In genomic region chr3:73188707-73189106, GRCh38 we compare ENCODE assay signal across 1 cellular context.
A peak's percentile ranks its signal among the peaks of the same experiment; 100 is the strongest.
TF ChIP-seq lines count a peak whose summit lies in the region.

No MANE protein-coding gene starts in this region.

TF ChIP-seq in HEK293, 187 proteins besides CTCF, POLR2A, EP300 and RAD21 (continued from another document and continues in another):
- TF ChIP-seq ZFP37 (tag by site-specific recombination; IDR thresholded peaks at IDR 0.05), result 0 out of 2 replicates have a peak, but pooled peaks have one; percentile 37
- TF ChIP-seq ZNF513 (tag by site-specific recombination; IDR thresholded peaks at IDR 0.05), result 0 out of 2 replicates have a peak, but pooled peaks have one; percentile 30
- peak; percentile 87; the same call in 1 of the 2 replicates for TF ChIP-seq ZNF324 (tag by site-specific recombination; IDR thresholded peaks at IDR 0.05)
- no peak for TF ChIP-seq SCRT2 (tag by site-specific recombination; IDR thresholded peaks at IDR 0.05)
- TF ChIP-seq ZBTB1 (tag by site-specific recombination; IDR thresholded peaks at IDR 0.05), result 0 out of 2 replicates have a peak, but pooled peaks have one; percentile 11
- peak; percentile 41; the same call in 1 of the 2 replicates for TF ChIP-seq EGR2 (tag by site-specific recombination; IDR thresholded peaks at IDR 0.05; ENCODE audit: low read depth)
- TF ChIP-seq SALL2 (tag by site-specific recombination; IDR thresholded peaks at IDR 0.05; ENCODE audit: borderline replicate concordance), result no peak
- TF ChIP-seq PRDM4 (tag by site-specific recombination; IDR thresholded peaks at IDR 0.05), result peak; percentile 79
- TF ChIP-seq ZIC2 (tag by site-specific recombination; IDR thresholded peaks at IDR 0.05), result no peak
- TF ChIP-seq ZNF501 (tag by site-specific recombination; IDR thresholded peaks at IDR 0.05), result peak; percentile 89
- TF ChIP-seq ZNF580 (tag by site-specific recombination; IDR thresholded peaks at IDR 0.05), result peak; percentile 64; the same call in 1 of the 2 replicates
- peak; percentile 76 for TF ChIP-seq ZNF600 (tag by site-specific recombination; IDR thresholded peaks at IDR 0.05)
- TF ChIP-seq ZNF366 (tag by site-specific recombination; conservative IDR thresholded peaks at IDR 0.05), result peak; percentile 72
- TF ChIP-seq SP7 (tag by site-specific recombination; IDR thresholded peaks at IDR 0.05), result peak; percentile 40; the same call in 1 of the 2 replicates
- peak; percentile 54; the same call in 1 of the 2 replicates for TF ChIP-seq ZBTB48 (tag by site-specific recombination; IDR thresholded peaks at IDR 0.05)
- TF ChIP-seq ZFP3 (tag by site-specific recombination; IDR thresholded peaks at IDR 0.05; ENCODE audit: low read depth), result no peak
- peak; percentile 31; the same call in 1 of the 2 replicates for TF ChIP-seq ZNF629 (tag by site-specific recombination; IDR thresholded peaks at IDR 0.05)
- TF ChIP-seq ZBTB17 (tag by site-specific recombination; IDR thresholded peaks at IDR 0.05), result peak; percentile 85
- TF ChIP-seq ZNF692 (tag by site-specific recombination; IDR thresholded peaks at IDR 0.05), result 0 out of 2 replicates have a peak, but pooled peaks have one; percentile 18
- no peak for TF ChIP-seq ZNF701 (tag by site-specific recombination; IDR thresholded peaks at IDR 0.05)
- peak; percentile 71 for TF ChIP-seq PATZ1 (tag by site-specific recombination; IDR thresholded peaks at IDR 0.05)
- TF ChIP-seq ZFP69B (tag by site-specific recombination; IDR thresholded peaks at IDR 0.05), result no peak
- TF ChIP-seq ZNF768 (tag by site-specific recombination; IDR thresholded peaks at IDR 0.05), result no peak
- TF ChIP-seq ZNF843 (tag by site-specific recombination; IDR thresholded peaks at IDR 0.05), result peak; percentile 84
- TF ChIP-seq INSM2 (tag by site-specific recombination; IDR thresholded peaks at IDR 0.05), result peak; percentile 29; the same call in 1 of the 2 replicates
- 0 out of 2 replicates have a peak, but pooled peaks have one; percentile 25 for TF ChIP-seq KLF9 (tag by site-specific recombination; IDR thresholded peaks at IDR 0.05; ENCODE audit: low read depth)
- peak; percentile 60; the same call in 1 of the 2 replicates for TF ChIP-seq BCL11A (tag by site-specific recombination; IDR thresholded peaks at IDR 0.05; ENCODE audit: low read depth)
- no peak for TF ChIP-seq ZNF404 (tag by site-specific recombination; IDR thresholded peaks at IDR 0.05)
- TF ChIP-seq ZNF10 (tag by site-specific recombination; IDR thresholded peaks at IDR 0.05), result peak; percentile 62; the same call in 1 of the 2 replicates
- peak; percentile 59 for TF ChIP-seq PRDM6 (tag by site-specific recombination; IDR thresholded peaks at IDR 0.05)
- TF ChIP-seq KLF8 (tag by site-specific recombination; IDR thresholded peaks at IDR 0.05), result peak; percentile 49; the same call in 1 of the 2 replicates
- peak; percentile 66 for TF ChIP-seq TSHZ1 (tag by site-specific recombination; IDR thresholded peaks at IDR 0.05; ENCODE audit: borderline replicate concordance)
- TF ChIP-seq ZNF335 (tag by site-specific recombination; conservative IDR thresholded peaks at IDR 0.05), result peak; percentile 35
- peak; percentile 95 for TF ChIP-seq ZNF398 (tag by site-specific recombination; IDR thresholded peaks at IDR 0.05)
- TF ChIP-seq YY2 (tag by site-specific recombination; IDR thresholded peaks at IDR 0.05), result no peak
- no peak for TF ChIP-seq ZNF558 (tag by site-specific recombination; IDR thresholded peaks at IDR 0.05)
- TF ChIP-seq ZNF2 (tag by site-specific recombination; IDR thresholded peaks at IDR 0.05), result 0 out of 2 replicates have a peak, but pooled peaks have one; percentile 15
- peak; percentile 86 for TF ChIP-seq ZEB2 (tag by site-specific recombination; IDR thresholded peaks at IDR 0.05)
- TF ChIP-seq KLF16 (tag by site-specific recombination; IDR thresholded peaks at IDR 0.05), result 0 out of 2 replicates have a peak, but pooled peaks have one; percentile 54
- TF ChIP-seq ZXDB (tag by site-specific recombination; IDR thresholded peaks at IDR 0.05), result 0 out of 2 replicates have a peak, but pooled peaks have one; percentile 47
- TF ChIP-seq ZNF423 (tag by site-specific recombination; IDR thresholded peaks at IDR 0.05), result peak; percentile 58; the same call in 1 of the 2 replicates
- TF ChIP-seq ZNF639 (tag by site-specific recombination; IDR thresholded peaks at IDR 0.05), result peak; percentile 43
- TF ChIP-seq SP2 (tag by site-specific recombination; IDR thresholded peaks at IDR 0.05), result peak; percentile 11; the same call in 1 of the 2 replicates
- 0 out of 2 replicates have a peak, but pooled peaks have one; percentile 36 for TF ChIP-seq ZSCAN23 (tag by site-specific recombination; IDR thresholded peaks at IDR 0.05)
